ENCODE assay signal across 30 cellular contexts in the genomic region with DNA sequence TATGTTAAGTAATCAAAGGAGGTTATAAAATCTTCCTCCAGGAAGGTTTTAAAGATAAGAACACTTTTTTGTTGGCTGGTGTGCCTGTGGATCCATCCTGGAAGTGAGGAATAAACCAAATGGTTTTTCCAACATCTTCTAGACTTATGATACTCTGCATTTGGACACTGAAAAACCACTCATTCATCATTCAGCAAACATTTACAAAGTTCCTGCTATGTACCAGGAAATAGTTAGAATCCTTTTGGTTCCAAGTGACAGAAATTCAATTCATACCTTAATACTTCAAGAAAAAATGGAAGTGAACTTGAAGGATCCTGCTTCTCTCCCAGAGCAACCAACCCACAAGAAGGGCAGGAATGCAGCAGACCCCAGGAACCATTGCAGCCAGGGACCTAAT.
"Had no signal": no experiment of that assay in that cellular context is flagged by ENCODE, and none has a peak within 500 bp of the region (broad histone marks: within the 10 kb centered on the region; RNA-seq: fewer than 3 reads in every experiment).

No MANE protein-coding gene starts in this region.

- ATAC-seq: heart right ventricle; left ventricle myocardium superior; stimulated activated memory B cell treated with anti-CD40 and anti-IgM and Interleukin-4, amounts not matched to agents 10 μg/mL and 1 μg/mL and 100 μg/mL, for 72 hours had no signal

- H3K4me1 ChIP-seq: breast epithelium, right lobe of liver, stomach, thyroid gland had no signal

- FAIRE-seq: islet of Langerhans had no signal

- H3K27ac ChIP-seq: esophagus muscularis mucosa, heart right ventricle, right lobe of liver, stomach, thyroid gland had no signal

- H3K9me3 ChIP-seq: breast epithelium, esophagus muscularis mucosa, heart right ventricle, neutrophil, right lobe of liver, stomach, thyroid gland had no signal

- H3K27me3 ChIP-seq: breast epithelium, esophagus muscularis mucosa, heart right ventricle, neutrophil, right lobe of liver, stomach, thyroid gland had no signal

- H3K36me3 ChIP-seq: breast epithelium, esophagus muscularis mucosa, heart right ventricle, neutrophil, right lobe of liver, stomach, thyroid gland had no signal

- H3K4me3 ChIP-seq: breast epithelium, esophagus muscularis mucosa, heart right ventricle, right lobe of liver, skin epidermis, stomach, thyroid gland had no signal

- DNase-seq: activated CD4-positive, alpha-beta memory T cell treated with anti-CD3 and anti-CD28 coated beads, Interleukin-2, amount 10 ng/mL, durations not matched to agents 7 days and 5 days; activated CD4-positive, alpha-beta T cell treated with anti-CD3 and anti-CD28 coated beads, Interleukin-2, amount 10 ng/mL, durations not matched to agents 24 days and 14 days; activated CD4-positive, CD25-positive, alpha-beta regulatory T cell treated with anti-CD3 and anti-CD28 coated beads, Interleukin-2, amount 50 U/mL, for 72 hours; activated CD8-positive, alpha-beta memory T cell treated with anti-CD3 and anti-CD28 coated beads, Interleukin-2, amount 50 U/mL, for 48 hours; activated gamma-delta T cell; activated naive CD4-positive, alpha-beta T cell treated with anti-CD3 and anti-CD28 coated beads, Interleukin-2, amount 10 ng/mL, durations not matched to agents 7 days and 5 days; activated naive CD8-positive, alpha-beta T cell treated with anti-CD3 and anti-CD28 coated beads, Interleukin-2, amount 10 ng/mL, durations not matched to agents 7 days and 5 days; activated T-cell treated with anti-CD3 and anti-CD28 coated beads, Interleukin-2, amount 50 U/mL, for 24 hours; amniotic stem cell; central memory CD4-positive, alpha-beta T cell; dermis blood vessel endothelial cell; effector CD4-positive, alpha-beta T cell; foreskin melanocyte; heart right ventricle; left ventricle myocardium superior; naive B cell; nephron progenitor cell; right lobe of liver; stimulated activated CD4-positive, alpha-beta T cell treated with anti-CD3 and anti-CD28 coated beads, Interleukin-1b, Interleukin-23, amount 100 ng/mL, for 48 hours; stimulated activated CD4-positive, alpha-beta T cell treated with anti-CD3 and anti-CD28 coated beads, Interleukin-4, amount 100 ng/mL, for 4 hours; stimulated activated CD8-positive, alpha-beta memory T cell treated with anti-CD3 and anti-CD28 coated beads, Interleukin-4, amount 100 ng/mL, for 48 hours; stomach; T-helper 9 cell; thyroid gland had no signal
